Comparison of ENCODE assay signal across 23 cellular contexts in genomic region chr13:61466280-61466679, GRCh38. TPM values are rescaled to one million over a fixed set of nuclear protein-coding genes. Genes with fewer than 3 reads are reported as not detected.
A peak's percentile ranks its signal among the peaks of the same experiment; 100 is the strongest.
DNase-seq lines count a peak whose midpoint lies in the region; ATAC-seq, FAIRE-seq and TF ChIP-seq lines count a peak whose summit lies in the region.
"Had no signal": no experiment of that assay in that cellular context is flagged by ENCODE, and none has a peak within 500 bp of the region (broad histone marks: within the 10 kb centered on the region; RNA-seq: fewer than 3 reads in every experiment).

No MANE protein-coding gene starts in this region.

- POLR2A ChIA-PET in RWPE1 (lab: Yijun Ruan, JAX; ENCODE audit: low non-redundant PET), result no interaction called here

- H3K9me2 ChIP-seq in Loucy (replicated peaks; ENCODE audit: low read depth, low read length), result no peaks in the 10 kb centered on the region

- ATAC-seq in right lobe of liver, result peak; percentile 40 to 57 (median 56)
- ATAC-seq: left lung; natural killer cell; right cardiac atrium; stimulated activated effector memory CD8-positive, alpha-beta T cell treated with anti-CD3 and anti-CD28 coated beads, Interleukin-12 subunit alpha, Interleukin-12 subunit beta, amount 100 ng/mL, for 72 hours had no signal

- no peak overlapping the region for H3K4me2 ChIP-seq in Loucy (ENCODE audit: low read depth, low read length, poor library complexity, severe bottlenecking)
- H3K4me2 ChIP-seq: BLaER1 had no signal

- DNase-seq in Caki2 (ENCODE audit: low read depth) (peak; percentile 0), bronchial epithelial cell (ENCODE audit: low read depth) (peak; percentile 3), right lobe of liver (no peak), COLO668 (lab: John Stamatoyannopoulos, UW; ENCODE audit: unreplicated experiment) (no peak), RWPE1 (ENCODE audit: low spot score) (no peak), NCI-H1417 treated with DMSO at 0.1 percent for 48 hours (lab: John Stamatoyannopoulos, UW) (no peak)
- no peak for DNase-seq in stimulated activated CD4-positive, alpha-beta T cell treated with anti-CD3 and anti-CD28 coated beads, Interleukin-15, amount 100 ng/mL, for 24 hours
- DNase-seq: activated naive CD4-positive, alpha-beta T cell; effector CD4-positive, alpha-beta T cell; foreskin fibroblast; left lung; natural killer cell; NCI-H1930; NCI-H748 treated with DMSO at 0.1 percent for 48 hours; right cardiac atrium; stimulated activated CD4-positive, alpha-beta T cell treated with anti-CD3 and anti-CD28 coated beads, Interleukin-4, amount 100 ng/mL, for 24 hours; transverse colon had no signal

- no peak overlapping the region for H3K27ac ChIP-seq in right lobe of liver
- no peak overlapping the region for H3K27ac ChIP-seq in RWPE1
- H3K27ac ChIP-seq: BLaER1, left lung, SJSA1, transverse colon had no signal

- intact Hi-C loops in right lobe of liver (cut with DNase I), result no loop called here

- H3K9me3 ChIP-seq in Loucy (ENCODE audit: insufficient read depth, low read depth, low read length) (no peaks in the 10 kb centered on the region), right lobe of liver (no peaks in the 10 kb centered on the region)
- H3K9me3 ChIP-seq: BLaER1, left lung, SJSA1, transverse colon had no signal

- TF ChIP-seq CTCF in Loucy (conservative IDR thresholded peaks at IDR 0.05; ENCODE audit: low read length) (peak; percentile 51), bronchial epithelial cell (IDR thresholded peaks at IDR 0.05; ENCODE audit: insufficient read depth, low read length, severe bottlenecking) (peak; percentile 14), right lobe of liver (IDR thresholded peaks at IDR 0.05) (peak in 3 of 4 donors; percentile 33 to 45 (median 35)), RWPE1 (conservative IDR thresholded peaks at IDR 0.05; ENCODE audit: low read depth) (no peak)

- H3K9ac ChIP-seq in Loucy (ENCODE audit: low read depth, low read length, poor library complexity, severe bottlenecking), result no peak overlapping the region
- H3K9ac ChIP-seq: BLaER1 had no signal

- CTCF ChIA-PET in RWPE1 (lab: Yijun Ruan, JAX), result no interaction called here

- 36% methylated on average over 3 of the region's 3 CpGs for WGBS in right lobe of liver (ENCODE audit: insufficient coverage, low coverage, low lambda C conversion rate, missing lambda C conversion rate)

- H3K4me1 ChIP-seq in Loucy (ENCODE audit: insufficient read depth, low read length, poor library complexity, severe bottlenecking), result no peaks in the 10 kb centered on the region
- no peaks in the 10 kb centered on the region for H3K4me1 ChIP-seq in right lobe of liver
- H3K4me1 ChIP-seq: BLaER1, left lung, SJSA1, transverse colon had no signal

- H3K27me3 ChIP-seq in Loucy (ENCODE audit: insufficient read depth, low read length, poor library complexity, severe bottlenecking) (no peaks in the 10 kb centered on the region), bronchial epithelial cell (ENCODE audit: control insufficient read depth, insufficient read depth, low read length) (no peaks in the 10 kb centered on the region), right lobe of liver (no peaks in the 10 kb centered on the region)
- H3K27me3 ChIP-seq: BLaER1, left lung, SJSA1, transverse colon had no signal

- H3K4me3 ChIP-seq in Loucy (ENCODE audit: low read length, poor library complexity, severe bottlenecking), result no peak overlapping the region
- H3K4me3 ChIP-seq in bronchial epithelial cell (ENCODE audit: low read depth, low read length), result no peak overlapping the region
- H3K4me3 ChIP-seq in right lobe of liver, result no peak overlapping the region
- H3K4me3 ChIP-seq: BLaER1, left lung, SJSA1, transverse colon had no signal

- in situ Hi-C loops in Caki2 (cut with HindIII; ENCODE audit: low pct_unique_long_range_greater_than_20kb, low sequenced_read_pairs), result no loop called here

- no peak for TF ChIP-seq POLR2A in right lobe of liver (IDR thresholded peaks at IDR 0.05)

- H3F3A ChIP-seq in Loucy (ENCODE audit: low read depth), result no peaks in the 10 kb centered on the region

- no peaks in the 10 kb centered on the region for H4K20me1 ChIP-seq in Loucy (ENCODE audit: insufficient read depth, low read length, poor library complexity, severe bottlenecking)
- H4K20me1 ChIP-seq: BLaER1 had no signal

- no peaks in the 10 kb centered on the region for H3K79me2 ChIP-seq in Loucy (ENCODE audit: insufficient read depth, low read length)

- FAIRE-seq in bronchial epithelial cell (lab: Jason Lieb, UNC), result no peak

- H3K36me3 ChIP-seq in Loucy (ENCODE audit: insufficient read depth, low read length), result no peaks in the 10 kb centered on the region
- H3K36me3 ChIP-seq in bronchial epithelial cell (ENCODE audit: control insufficient read depth, insufficient read depth, low read length), result no peaks in the 10 kb centered on the region
- H3K36me3 ChIP-seq in right lobe of liver, result no peaks in the 10 kb centered on the region
- H3K36me3 ChIP-seq: BLaER1, left lung, SJSA1, transverse colon had no signal

- no peak overlapping the region for H2AFZ ChIP-seq in Loucy (ENCODE audit: low read length)

RNA-seq across cellular contexts. Expression of gene PCDH20, which starts 50.6 kb away (rescaled TPM):
- total RNA-seq in Caki2 (2014; rRNA removed; shearing (Covaris generic); ENCODE audit: low replicate concordance), result 2.4 and 4.4 TPM in 2 replicates
- total RNA-seq in bronchial epithelial cell, result 0.26 and 0.38 TPM in 2 replicates
- total RNA-seq in right lobe of liver, result 1 to 10 TPM in 2 of 6 experiments, under 1 TPM in 4; 0.61 to 8.8 (median 0.77) TPM
- total RNA-seq: activated CD8-positive, alpha-beta memory T cell treated with anti-CD3 and anti-CD28 coated beads for 36 hours; G401; natural killer cell; SJSA1 had no signal

Comparison
In these comparisons a context has a peak if more than half of its experiments do, and no peak if none do; other contexts are left out.
1. DNase-seq: peak in Caki2 (single experiment) and bronchial epithelial cell (single experiment); none in right lobe of liver (0 of 3), COLO668 (single experiment), RWPE1 (single experiment), NCI-H1417 treated with DMSO at 0.1 percent for 48 hours (single experiment) and stimulated activated CD4-positive, alpha-beta T cell treated with anti-CD3 and anti-CD28 coated beads, Interleukin-15, amount 100 ng/mL, for 24 hours (single experiment).